In the genomic region with DNA sequence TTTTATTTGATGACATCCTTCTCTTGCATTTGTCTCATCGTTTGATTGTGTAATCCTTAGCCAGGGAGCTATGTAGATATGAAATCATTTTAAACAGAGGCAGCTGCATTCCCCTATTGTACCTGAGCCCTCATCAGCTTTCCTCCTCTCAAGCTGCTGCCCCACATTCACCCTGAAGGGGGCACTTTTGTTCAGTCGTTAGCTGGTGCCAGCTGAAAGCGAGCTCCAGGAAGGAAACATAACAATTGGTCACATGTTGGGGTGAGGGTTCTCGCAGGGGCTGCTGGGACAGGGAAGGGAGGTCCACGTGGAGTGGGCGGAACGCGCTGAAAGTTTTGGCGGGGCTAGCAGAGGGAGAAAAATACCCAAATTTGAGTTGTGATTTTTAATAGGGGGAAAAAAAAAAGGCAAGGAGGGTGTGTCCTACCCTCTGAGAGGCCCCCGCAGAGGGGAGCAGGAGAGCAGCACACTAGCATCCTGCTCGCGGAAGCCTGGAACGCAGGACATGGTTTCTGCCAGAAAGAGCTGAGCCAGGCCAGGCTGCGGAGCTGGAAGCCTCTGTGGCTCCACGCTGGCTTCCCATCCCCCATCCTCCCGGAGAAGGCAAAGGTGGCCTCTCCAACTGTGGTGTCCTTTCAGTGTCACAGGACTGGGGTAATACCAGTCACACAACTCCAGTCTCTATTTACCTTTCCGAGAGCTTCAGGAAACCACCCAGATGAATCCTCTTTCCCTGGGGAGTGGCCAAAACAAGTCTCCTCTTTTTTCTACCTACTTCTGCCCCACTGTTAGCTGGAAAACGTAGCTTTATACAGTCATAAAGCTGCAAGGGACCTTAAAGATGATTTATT, we compare ENCODE assay signal across 1 cellular context.
TF ChIP-seq lines count a peak whose summit lies in the region.

No MANE protein-coding gene starts in this region.

TF ChIP-seq in HepG2, 621 proteins besides CTCF, POLR2A, EP300 and RAD21 (continued from another document and continues in another):
- TF ChIP-seq BCLAF1 (IDR thresholded peaks at IDR 0.05) (no peak), ZNF749 (CRISPR knock-in tag; IDR thresholded peaks at IDR 0.05; ENCODE audit: borderline replicate concordance) (no peak), SRSF1 (optimal IDR thresholded peaks at IDR 0.05; ENCODE audit: low read depth, low read length) (peak; percentile 75), PHB2 (IDR thresholded peaks at IDR 0.05; ENCODE audit: partially characterized antibody) (no peak), MBNL3 (CRISPR knock-in tag; conservative IDR thresholded peaks at IDR 0.05) (no peak), MED1 (CRISPR knock-in tag; IDR thresholded peaks at IDR 0.05) (peak; percentile 83), YEATS2 (CRISPR knock-in tag; IDR thresholded peaks at IDR 0.05; ENCODE audit: borderline replicate concordance) (peak; percentile 87), ZNF646 (CRISPR knock-in tag; IDR thresholded peaks at IDR 0.05) (peak; percentile 82; the same call in 1 of the 2 replicates), SSRP1 (CRISPR knock-in tag; IDR thresholded peaks at IDR 0.05) (peak; percentile 88), HMGXB3 (CRISPR knock-in tag; IDR thresholded peaks at IDR 0.05; ENCODE audit: borderline replicate concordance) (peak; percentile 85; the same call in 1 of the 2 replicates), CSRNP1 (CRISPR knock-in tag; IDR thresholded peaks at IDR 0.05) (peak; percentile 76; the same call in 1 of the 2 replicates), FLYWCH1 (CRISPR knock-in tag; IDR thresholded peaks at IDR 0.05) (no peak), KDM6A (CRISPR knock-in tag; IDR thresholded peaks at IDR 0.05; ENCODE audit: low read depth) (peak; percentile 49; the same call in 1 of the 2 replicates), NFYB (CRISPR knock-in tag; IDR thresholded peaks at IDR 0.05) (0 out of 2 replicates have a peak, but pooled peaks have one; percentile 16), ZNF546 (CRISPR knock-in tag; conservative IDR thresholded peaks at IDR 0.05) (no peak), KDM5A (IDR thresholded peaks at IDR 0.05; ENCODE audit: borderline replicate concordance, low read length) (no peak), MEIS2 (CRISPR knock-in tag; IDR thresholded peaks at IDR 0.05) (peak; percentile 42; the same call in 1 of the 2 replicates), MIER2 (CRISPR knock-in tag; IDR thresholded peaks at IDR 0.05) (no peak; the same call in 1 of the 2 replicates), ZNF713 (CRISPR knock-in tag; IDR thresholded peaks at IDR 0.05) (no peak), ZBTB4 (CRISPR knock-in tag; IDR thresholded peaks at IDR 0.05; ENCODE audit: borderline replicate concordance) (peak; percentile 38; the same call in 1 of the 2 replicates), CHCHD3 (CRISPR knock-in tag; IDR thresholded peaks at IDR 0.05) (peak; percentile 15; the same call in 1 of the 2 replicates), FOXO1 (CRISPR knock-in tag; IDR thresholded peaks at IDR 0.05) (peak; percentile 77; the same call in 1 of the 2 replicates), RXRB (CRISPR knock-in tag; IDR thresholded peaks at IDR 0.05; ENCODE audit: borderline replicate concordance) (peak; percentile 30), KLF11 (CRISPR knock-in tag; IDR thresholded peaks at IDR 0.05) (peak; percentile 96), NCOA5 (CRISPR knock-in tag; IDR thresholded peaks at IDR 0.05) (no peak), ZSCAN31 (CRISPR knock-in tag; IDR thresholded peaks at IDR 0.05; ENCODE audit: low read depth) (peak; percentile 15; the same call in 1 of the 2 replicates), KLF13 (CRISPR knock-in tag; IDR thresholded peaks at IDR 0.05) (no peak)
- TF ChIP-seq, protein P1, sequence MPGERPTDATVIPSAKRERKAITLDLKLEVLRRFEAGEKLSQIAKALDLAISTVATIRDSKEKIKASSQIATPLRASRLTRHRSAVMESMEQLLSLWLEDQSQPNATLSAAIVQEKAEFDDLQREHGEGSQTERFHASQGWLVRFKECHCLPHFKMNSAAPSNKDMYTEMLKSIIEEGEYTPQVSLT (CRISPR knock-in tag; IDR thresholded peaks at IDR 0.05; ENCODE audit: borderline replicate concordance, low read depth) = no peak
- TF ChIP-seq, protein P2, sequence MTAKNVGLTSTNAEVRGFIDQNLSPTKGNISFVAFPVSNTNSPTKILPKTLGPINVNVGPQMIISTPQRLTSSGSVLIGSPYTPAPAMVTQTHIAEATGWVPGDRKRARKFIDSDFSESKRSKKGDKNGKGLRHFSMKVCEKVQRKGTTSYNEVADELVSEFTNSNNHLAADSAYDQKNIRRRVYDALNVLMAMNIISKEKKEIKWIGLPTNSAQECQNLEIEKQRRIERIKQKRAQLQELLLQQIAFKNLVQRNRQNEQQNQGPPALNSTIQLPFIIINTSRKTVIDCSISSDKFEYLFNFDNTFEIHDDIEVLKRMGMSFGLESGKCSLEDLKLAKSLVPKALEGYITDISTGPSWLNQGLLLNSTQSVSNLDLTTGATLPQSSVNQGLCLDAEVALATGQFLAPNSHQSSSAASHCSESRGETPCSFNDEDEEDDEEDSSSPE (CRISPR knock-in tag; IDR thresholded peaks at IDR 0.05) = peak; percentile 92
- TF ChIP-seq, protein P3, sequence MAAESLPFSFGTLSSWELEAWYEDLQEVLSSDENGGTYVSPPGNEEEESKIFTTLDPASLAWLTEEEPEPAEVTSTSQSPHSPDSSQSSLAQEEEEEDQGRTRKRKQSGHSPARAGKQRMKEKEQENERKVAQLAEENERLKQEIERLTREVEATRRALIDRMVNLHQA (CRISPR knock-in tag; IDR thresholded peaks at IDR 0.05) = no peak
